In the genomic region with DNA sequence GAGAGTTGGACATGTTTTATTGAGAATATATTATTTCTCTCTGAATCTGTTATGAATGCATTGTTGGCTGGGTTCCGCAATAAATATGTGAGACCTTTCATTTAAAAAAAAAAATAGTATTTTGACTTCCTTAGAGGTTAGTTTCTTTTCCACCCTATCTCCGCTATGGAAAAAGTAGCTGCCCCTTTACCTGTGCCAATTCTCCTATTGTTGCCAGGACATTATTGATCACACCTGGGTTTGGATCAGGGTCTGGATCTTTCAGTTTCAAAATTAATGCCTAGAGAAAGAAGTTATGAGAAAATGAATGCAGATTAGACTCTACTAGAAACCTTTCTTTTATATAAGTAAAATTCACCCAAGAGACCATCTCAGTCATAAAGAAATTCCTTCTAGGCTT, we compare ENCODE assay signal across 2 cellular contexts.
A peak's percentile ranks its signal among the peaks of the same experiment; 100 is the strongest.
TF ChIP-seq lines count a peak whose summit lies in the region.

No MANE protein-coding gene starts in this region.

TF ChIP-seq in liver, 16 proteins besides CTCF, POLR2A, EP300 and RAD21:
- TF ChIP-seq YY1 (IDR thresholded peaks at IDR 0.05): no peak
- peak in 1 of 2 donors; percentile 53 for TF ChIP-seq EGR1 (IDR thresholded peaks at IDR 0.05; ENCODE audit: low read depth in 2 of 2)
- peak in 1 of 2 donors; percentile 13 for TF ChIP-seq JUND (IDR thresholded peaks at IDR 0.05)
- TF ChIP-seq TAF1 (conservative IDR thresholded peaks at IDR 0.05): no peak
- TF ChIP-seq FOXA1 (IDR thresholded peaks at IDR 0.05): no peak
- no peak for TF ChIP-seq ATF3 (IDR thresholded peaks at IDR 0.05)
- TF ChIP-seq RXRA (IDR thresholded peaks at IDR 0.05): peak in 1 of 2 donors; percentile 39
- TF ChIP-seq FOXA2 (IDR thresholded peaks at IDR 0.05): no peak
- TF ChIP-seq MAX (IDR thresholded peaks at IDR 0.05): peak; percentile 36
- TF ChIP-seq, protein P1, sequence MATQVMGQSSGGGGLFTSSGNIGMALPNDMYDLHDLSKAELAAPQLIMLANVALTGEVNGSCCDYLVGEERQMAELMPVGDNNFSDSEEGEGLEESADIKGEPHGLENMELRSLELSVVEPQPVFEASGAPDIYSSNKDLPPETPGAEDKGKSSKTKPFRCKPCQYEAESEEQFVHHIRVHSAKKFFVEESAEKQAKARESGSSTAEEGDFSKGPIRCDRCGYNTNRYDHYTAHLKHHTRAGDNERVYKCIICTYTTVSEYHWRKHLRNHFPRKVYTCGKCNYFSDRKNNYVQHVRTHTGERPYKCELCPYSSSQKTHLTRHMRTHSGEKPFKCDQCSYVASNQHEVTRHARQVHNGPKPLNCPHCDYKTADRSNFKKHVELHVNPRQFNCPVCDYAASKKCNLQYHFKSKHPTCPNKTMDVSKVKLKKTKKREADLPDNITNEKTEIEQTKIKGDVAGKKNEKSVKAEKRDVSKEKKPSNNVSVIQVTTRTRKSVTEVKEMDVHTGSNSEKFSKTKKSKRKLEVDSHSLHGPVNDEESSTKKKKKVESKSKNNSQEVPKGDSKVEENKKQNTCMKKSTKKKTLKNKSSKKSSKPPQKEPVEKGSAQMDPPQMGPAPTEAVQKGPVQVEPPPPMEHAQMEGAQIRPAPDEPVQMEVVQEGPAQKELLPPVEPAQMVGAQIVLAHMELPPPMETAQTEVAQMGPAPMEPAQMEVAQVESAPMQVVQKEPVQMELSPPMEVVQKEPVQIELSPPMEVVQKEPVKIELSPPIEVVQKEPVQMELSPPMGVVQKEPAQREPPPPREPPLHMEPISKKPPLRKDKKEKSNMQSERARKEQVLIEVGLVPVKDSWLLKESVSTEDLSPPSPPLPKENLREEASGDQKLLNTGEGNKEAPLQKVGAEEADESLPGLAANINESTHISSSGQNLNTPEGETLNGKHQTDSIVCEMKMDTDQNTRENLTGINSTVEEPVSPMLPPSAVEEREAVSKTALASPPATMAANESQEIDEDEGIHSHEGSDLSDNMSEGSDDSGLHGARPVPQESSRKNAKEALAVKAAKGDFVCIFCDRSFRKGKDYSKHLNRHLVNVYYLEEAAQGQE (IDR thresholded peaks at IDR 0.05): no peak
- peak; percentile 47 to 52 for TF ChIP-seq HNF4A (conservative IDR thresholded peaks at IDR 0.05)
- TF ChIP-seq NR2F2 (IDR thresholded peaks at IDR 0.05): no peak
- TF ChIP-seq HNF4G (IDR thresholded peaks at IDR 0.05): no peak

TF ChIP-seq in HepG2, 621 proteins besides CTCF, POLR2A, EP300 and RAD21 (continues in another document):
- TF ChIP-seq ZNF558 (CRISPR knock-in tag; IDR thresholded peaks at IDR 0.05; ENCODE audit: borderline replicate concordance): no peak
- no peak for TF ChIP-seq YEATS2 (CRISPR knock-in tag; IDR thresholded peaks at IDR 0.05; ENCODE audit: borderline replicate concordance)
- TF ChIP-seq, protein P2, sequence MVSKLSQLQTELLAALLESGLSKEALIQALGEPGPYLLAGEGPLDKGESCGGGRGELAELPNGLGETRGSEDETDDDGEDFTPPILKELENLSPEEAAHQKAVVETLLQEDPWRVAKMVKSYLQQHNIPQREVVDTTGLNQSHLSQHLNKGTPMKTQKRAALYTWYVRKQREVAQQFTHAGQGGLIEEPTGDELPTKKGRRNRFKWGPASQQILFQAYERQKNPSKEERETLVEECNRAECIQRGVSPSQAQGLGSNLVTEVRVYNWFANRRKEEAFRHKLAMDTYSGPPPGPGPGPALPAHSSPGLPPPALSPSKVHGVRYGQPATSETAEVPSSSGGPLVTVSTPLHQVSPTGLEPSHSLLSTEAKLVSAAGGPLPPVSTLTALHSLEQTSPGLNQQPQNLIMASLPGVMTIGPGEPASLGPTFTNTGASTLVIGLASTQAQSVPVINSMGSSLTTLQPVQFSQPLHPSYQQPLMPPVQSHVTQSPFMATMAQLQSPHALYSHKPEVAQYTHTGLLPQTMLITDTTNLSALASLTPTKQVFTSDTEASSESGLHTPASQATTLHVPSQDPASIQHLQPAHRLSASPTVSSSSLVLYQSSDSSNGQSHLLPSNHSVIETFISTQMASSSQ (IDR thresholded peaks at IDR 0.05; ENCODE audit: low read depth): no peak
- TF ChIP-seq, protein P2 (CRISPR knock-in tag; IDR thresholded peaks at IDR 0.05; ENCODE audit: borderline replicate concordance): no peak
- TF ChIP-seq, protein P3, sequence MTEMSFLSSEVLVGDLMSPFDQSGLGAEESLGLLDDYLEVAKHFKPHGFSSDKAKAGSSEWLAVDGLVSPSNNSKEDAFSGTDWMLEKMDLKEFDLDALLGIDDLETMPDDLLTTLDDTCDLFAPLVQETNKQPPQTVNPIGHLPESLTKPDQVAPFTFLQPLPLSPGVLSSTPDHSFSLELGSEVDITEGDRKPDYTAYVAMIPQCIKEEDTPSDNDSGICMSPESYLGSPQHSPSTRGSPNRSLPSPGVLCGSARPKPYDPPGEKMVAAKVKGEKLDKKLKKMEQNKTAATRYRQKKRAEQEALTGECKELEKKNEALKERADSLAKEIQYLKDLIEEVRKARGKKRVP (CRISPR knock-in tag; IDR thresholded peaks at IDR 0.05): no peak
- TF ChIP-seq NFYB (CRISPR knock-in tag; IDR thresholded peaks at IDR 0.05): no peak
- TF ChIP-seq RAD51 (IDR thresholded peaks at IDR 0.05; ENCODE audit: borderline replicate concordance): no peak
- no peak for TF ChIP-seq ZNF800 (CRISPR knock-in tag; IDR thresholded peaks at IDR 0.05)
- no peak for TF ChIP-seq GABPB1 (CRISPR knock-in tag; IDR thresholded peaks at IDR 0.05)
- no peak for TF ChIP-seq ZNF501 (CRISPR knock-in tag; IDR thresholded peaks at IDR 0.05)
- TF ChIP-seq ZNF530 (CRISPR knock-in tag; IDR thresholded peaks at IDR 0.05; ENCODE audit: low read depth): no peak
- TF ChIP-seq, protein P4, sequence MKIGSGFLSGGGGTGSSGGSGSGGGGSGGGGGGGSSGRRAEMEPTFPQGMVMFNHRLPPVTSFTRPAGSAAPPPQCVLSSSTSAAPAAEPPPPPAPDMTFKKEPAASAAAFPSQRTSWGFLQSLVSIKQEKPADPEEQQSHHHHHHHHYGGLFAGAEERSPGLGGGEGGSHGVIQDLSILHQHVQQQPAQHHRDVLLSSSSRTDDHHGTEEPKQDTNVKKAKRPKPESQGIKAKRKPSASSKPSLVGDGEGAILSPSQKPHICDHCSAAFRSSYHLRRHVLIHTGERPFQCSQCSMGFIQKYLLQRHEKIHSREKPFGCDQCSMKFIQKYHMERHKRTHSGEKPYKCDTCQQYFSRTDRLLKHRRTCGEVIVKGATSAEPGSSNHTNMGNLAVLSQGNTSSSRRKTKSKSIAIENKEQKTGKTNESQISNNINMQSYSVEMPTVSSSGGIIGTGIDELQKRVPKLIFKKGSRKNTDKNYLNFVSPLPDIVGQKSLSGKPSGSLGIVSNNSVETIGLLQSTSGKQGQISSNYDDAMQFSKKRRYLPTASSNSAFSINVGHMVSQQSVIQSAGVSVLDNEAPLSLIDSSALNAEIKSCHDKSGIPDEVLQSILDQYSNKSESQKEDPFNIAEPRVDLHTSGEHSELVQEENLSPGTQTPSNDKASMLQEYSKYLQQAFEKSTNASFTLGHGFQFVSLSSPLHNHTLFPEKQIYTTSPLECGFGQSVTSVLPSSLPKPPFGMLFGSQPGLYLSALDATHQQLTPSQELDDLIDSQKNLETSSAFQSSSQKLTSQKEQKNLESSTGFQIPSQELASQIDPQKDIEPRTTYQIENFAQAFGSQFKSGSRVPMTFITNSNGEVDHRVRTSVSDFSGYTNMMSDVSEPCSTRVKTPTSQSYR (CRISPR knock-in tag; IDR thresholded peaks at IDR 0.05; ENCODE audit: borderline replicate concordance): no peak
- no peak for TF ChIP-seq ZBTB46 (CRISPR knock-in tag; IDR thresholded peaks at IDR 0.05; ENCODE audit: borderline replicate concordance)
- TF ChIP-seq, protein P5, sequence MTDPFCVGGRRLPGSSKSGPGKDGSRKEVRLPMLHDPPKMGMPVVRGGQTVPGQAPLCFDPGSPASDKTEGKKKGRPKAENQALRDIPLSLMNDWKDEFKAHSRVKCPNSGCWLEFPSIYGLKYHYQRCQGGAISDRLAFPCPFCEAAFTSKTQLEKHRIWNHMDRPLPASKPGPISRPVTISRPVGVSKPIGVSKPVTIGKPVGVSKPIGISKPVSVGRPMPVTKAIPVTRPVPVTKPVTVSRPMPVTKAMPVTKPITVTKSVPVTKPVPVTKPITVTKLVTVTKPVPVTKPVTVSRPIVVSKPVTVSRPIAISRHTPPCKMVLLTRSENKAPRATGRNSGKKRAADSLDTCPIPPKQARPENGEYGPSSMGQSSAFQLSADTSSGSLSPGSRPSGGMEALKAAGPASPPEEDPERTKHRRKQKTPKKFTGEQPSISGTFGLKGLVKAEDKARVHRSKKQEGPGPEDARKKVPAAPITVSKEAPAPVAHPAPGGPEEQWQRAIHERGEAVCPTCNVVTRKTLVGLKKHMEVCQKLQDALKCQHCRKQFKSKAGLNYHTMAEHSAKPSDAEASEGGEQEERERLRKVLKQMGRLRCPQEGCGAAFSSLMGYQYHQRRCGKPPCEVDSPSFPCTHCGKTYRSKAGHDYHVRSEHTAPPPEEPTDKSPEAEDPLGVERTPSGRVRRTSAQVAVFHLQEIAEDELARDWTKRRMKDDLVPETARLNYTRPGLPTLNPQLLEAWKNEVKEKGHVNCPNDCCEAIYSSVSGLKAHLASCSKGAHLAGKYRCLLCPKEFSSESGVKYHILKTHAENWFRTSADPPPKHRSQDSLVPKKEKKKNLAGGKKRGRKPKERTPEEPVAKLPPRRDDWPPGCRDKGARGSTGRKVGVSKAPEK (CRISPR knock-in tag; IDR thresholded peaks at IDR 0.05; ENCODE audit: borderline replicate concordance): no peak
- TF ChIP-seq ZNF761 (CRISPR knock-in tag; conservative IDR thresholded peaks at IDR 0.05): no peak
- no peak for TF ChIP-seq REPIN1 (CRISPR knock-in tag; IDR thresholded peaks at IDR 0.05; ENCODE audit: borderline replicate concordance, low read depth)
